20 cellular contexts compared by ENCODE assay signal in the genomic region with DNA sequence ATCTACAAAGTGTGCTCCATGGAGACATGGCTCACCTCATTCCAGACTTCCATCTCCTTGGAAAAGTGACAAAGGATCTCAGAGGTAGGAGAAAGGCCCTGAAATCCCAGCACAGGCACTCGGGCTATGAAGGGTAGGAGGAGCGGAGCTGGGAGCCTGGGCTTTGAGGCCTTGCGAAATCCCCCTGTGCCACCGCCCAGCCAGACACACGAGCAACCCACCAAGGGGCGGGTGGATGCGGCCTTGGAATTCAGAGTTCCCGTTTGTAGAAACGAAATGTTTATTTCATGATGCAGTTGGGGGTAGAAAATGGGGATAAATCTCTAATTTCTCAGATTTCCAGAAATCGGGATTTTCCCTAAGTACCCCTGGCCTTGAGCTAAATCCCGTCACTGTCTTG.
"Had no signal": no experiment of that assay in that cellular context is flagged by ENCODE, and none has a peak within 500 bp of the region (broad histone marks: within the 10 kb centered on the region; RNA-seq: fewer than 3 reads in every experiment).

No MANE protein-coding gene starts in this region.

- H3K4me3 ChIP-seq: Peyer's patch had no signal

- ATAC-seq: activated CD8-positive, alpha-beta memory T cell treated with anti-CD3 and anti-CD28 coated beads, Interleukin-2, amount 10 ng/mL, durations not matched to agents 7 days and 5 days; activated naive CD8-positive, alpha-beta T cell treated with anti-CD3 and anti-CD28 coated beads, Interleukin-2, amount 50 U/mL, for 24 hours had no signal

- H3K9me3 ChIP-seq: Peyer's patch had no signal

- H3K27ac ChIP-seq: Peyer's patch, RWPE1 had no signal

- H3K4me1 ChIP-seq: Peyer's patch had no signal

- H3K27me3 ChIP-seq: Peyer's patch had no signal

- DNase-seq: activated B cell treated with CpG ODN at 0.5 μM for 24 hours; activated CD4-positive, alpha-beta T cell treated with anti-CD3 and anti-CD28 coated beads for 1 hour; activated CD4-positive, alpha-beta T cell treated with anti-CD3 and anti-CD28 coated beads, Interleukin-2, amount 10 ng/mL, durations not matched to agents 24 days and 14 days; activated CD4-positive, alpha-beta T cell treated with anti-CD3 and anti-CD28 coated beads, Interleukin-2, amount 50 U/mL, for 48 hours; activated CD8-positive, alpha-beta memory T cell treated with anti-CD3 and anti-CD28 coated beads, Interleukin-2, amount 10 ng/mL, durations not matched to agents 7 days and 5 days; activated effector memory CD4-positive, alpha-beta T cell treated with Interleukin-2 at 50 U/mL for 16 hours; activated naive CD4-positive, alpha-beta T cell; activated naive CD8-positive, alpha-beta T cell treated with anti-CD3 and anti-CD28 coated beads, Interleukin-2, amount 50 U/mL, for 24 hours; activated T-cell treated with anti-CD3 and anti-CD28 coated beads, Interleukin-2, amount 50 U/mL, for 24 hours; amniotic stem cell; Karpas-422; MM.1S; NCI-H1105 treated with DMSO at 0.1 percent for 48 hours; NCI-H1436 treated with DMSO at 0.1 percent for 48 hours; NCI-H187; NCI-H2081; NCI-H446; SHP77 treated with DMSO at 0.1 percent for 48 hours had no signal

- H3K36me3 ChIP-seq: Peyer's patch had no signal
